18 cellular contexts compared by ENCODE assay signal in genomic region chr6:2741756-2742155, GRCh38. TPM values are rescaled to one million over a fixed set of nuclear protein-coding genes. Genes with fewer than 3 reads are reported as not detected.
DNase-seq lines count a peak whose midpoint lies in the region; ATAC-seq, FAIRE-seq and TF ChIP-seq lines count a peak whose summit lies in the region.
"Had no signal": no experiment of that assay in that cellular context is flagged by ENCODE, and none has a peak within 500 bp of the region (broad histone marks: within the 10 kb centered on the region; RNA-seq: fewer than 3 reads in every experiment).

No MANE protein-coding gene starts in this region.

- H3K4me1 ChIP-seq in IMR-90 (ENCODE audit: control insufficient read depth, insufficient read depth, low read length) (peaks cover 10% of the 10 kb centered on the region; the same call in 1 of the 2 replicates), osteoblast (ENCODE audit: insufficient read depth, low read length) (peaks cover 5% of the 10 kb centered on the region)
- no peaks in the 10 kb centered on the region for H3K4me1 ChIP-seq in naive thymus-derived CD4-positive, alpha-beta T cell (ENCODE audit: control insufficient read depth in 2 of 2, insufficient read depth in 2 of 2, low read length in 2 of 2)
- H3K4me1 ChIP-seq: A549, BE2C had no signal

- no peak overlapping the region for H3K18ac ChIP-seq in IMR-90 (ENCODE audit: low read depth, low read length)

- H4K20me1 ChIP-seq in IMR-90 (ENCODE audit: insufficient read depth, low read length) = no peaks in the 10 kb centered on the region
- H4K20me1 ChIP-seq in osteoblast (ENCODE audit: insufficient read depth, low read length) = no peaks in the 10 kb centered on the region

- TF ChIP-seq RAD21 in IMR-90 (IDR thresholded peaks at IDR 0.05; ENCODE audit: low read length) = no peak

- H2BK15ac ChIP-seq in IMR-90 (ENCODE audit: low read depth, low read length) = no peak overlapping the region

- intact Hi-C loops in IMR-90 (cut with micrococcal nuclease) = no loop called here
- intact Hi-C loops in naive thymus-derived CD4-positive, alpha-beta T cell (cut with micrococcal nuclease) = no loop called here

- H3K4ac ChIP-seq in IMR-90 (ENCODE audit: low read depth, low read length) = no peak overlapping the region

- dilution Hi-C loops in IMR-90 (cut with HindIII; ENCODE audit: low sequenced_read_pairs, unreplicated experiment) = no loop called here

- H3K9me1 ChIP-seq in IMR-90 (ENCODE audit: insufficient read depth, low read length) = no peaks in the 10 kb centered on the region; the same call in 1 of the 2 replicates

- CTCF ChIA-PET in IMR-90 (lab: Yijun Ruan, JAX) = interaction anchor here (1.8 kb wide), 1 partner anchor 9 kb away, joined by 9 read pairs; the partner anchor contains the start of gene MYLK4
- CTCF ChIA-PET in naive thymus-derived CD4-positive, alpha-beta T cell (lab: Charles Lee) = no interaction called here

- H2AFZ ChIP-seq in IMR-90 (replicated peaks; ENCODE audit: low read length, poor library complexity) = no peak overlapping the region
- no peak overlapping the region for H2AFZ ChIP-seq in osteoblast (ENCODE audit: low read length)

- TF ChIP-seq POLR2A in IMR-90 (IDR thresholded peaks at IDR 0.05; ENCODE audit: low read depth, low read length) (no peak), GM12892 (IDR thresholded peaks at IDR 0.05; ENCODE audit: low read depth, low read length) (no peak)

- in situ Hi-C loops in IMR-90 (cut with MboI; ENCODE audit: low sequenced_read_pairs) = no loop called here

- H3K79me2 ChIP-seq in osteoblast (ENCODE audit: insufficient read depth, low read length) = no peaks in the 10 kb centered on the region

- H2BK20ac ChIP-seq in IMR-90 (ENCODE audit: low read depth, low read length) = no peak overlapping the region

- H3K9me3 Mint-ChIP-seq in naive thymus-derived CD4-positive, alpha-beta T cell = no peaks in the 10 kb centered on the region
- H3K9me3 Mint-ChIP-seq: CD4-positive, alpha-beta memory T cell; HFFc6 had no signal

- no peak overlapping the region for H3K4me3 Mint-ChIP-seq in naive thymus-derived CD4-positive, alpha-beta T cell
- H3K4me3 Mint-ChIP-seq: CD4-positive, alpha-beta memory T cell; HFFc6 had no signal

- H4K5ac ChIP-seq in IMR-90 (ENCODE audit: low read depth, low read length) = no peak overlapping the region

- no peak overlapping the region for H3K56ac ChIP-seq in IMR-90 (ENCODE audit: extremely low read depth, insufficient read depth, low read length)

- H4K91ac ChIP-seq in IMR-90 (ENCODE audit: insufficient read depth, low read depth, low read length) = no peak overlapping the region

- WGBS in IMR-90 (ENCODE audit: extremely low coverage in 2 of 2, insufficient read length in 1 of 2), 2 experiments = no CpG with 5 or more reads among the region's 2 CpGs

- DNase-seq in EH (ENCODE audit: low read depth) (peak; percentile 24), IMR-90 (peak; percentile 44), astrocyte of the hippocampus (ENCODE audit: low read depth, low spot score) (peak; percentile 63), osteoblast (ENCODE audit: insufficient read length, low spot score, missing footprints) (peak; percentile 81), GM12892 (ENCODE audit: insufficient read length) (no peak), medulla oblongata (ENCODE audit: extremely low spot score) (no peak)
- DNase-seq in naive thymus-derived CD4-positive, alpha-beta T cell = no peak
- DNase-seq: BE2C; CD4-positive, alpha-beta memory T cell; DMS153; DMS79 treated with DMSO at 0.1 percent for 48 hours; GDM1; HCEC 1CT; HFFc6 had no signal

- H3K4me3 ChIP-seq in IMR-90 (ENCODE audit: insufficient read depth, low read depth, low read length) = no peak overlapping the region
- no peak overlapping the region for H3K4me3 ChIP-seq in osteoblast (ENCODE audit: insufficient read depth, low read length)
- H3K4me3 ChIP-seq in naive thymus-derived CD4-positive, alpha-beta T cell (ENCODE audit: low read length) = no peak overlapping the region
- H3K4me3 ChIP-seq: A549 had no signal

- no peak overlapping the region for H3K14ac ChIP-seq in IMR-90 (replicated peaks; ENCODE audit: low read depth, low read length)

- H3K27me3 Mint-ChIP-seq in naive thymus-derived CD4-positive, alpha-beta T cell = peaks cover 0 to 27% (median 0%) of the 10 kb centered on the region in 5 donors

- no peak overlapping the region for H2AK9ac ChIP-seq in IMR-90 (replicated peaks; ENCODE audit: low read depth, low read length, poor library complexity)

- H3K27me3 ChIP-seq in IMR-90 (ENCODE audit: control insufficient read depth, insufficient read depth, low read length) (no peaks in the 10 kb centered on the region), osteoblast (ENCODE audit: insufficient read depth, low read length) (no peaks in the 10 kb centered on the region)
- no peaks in the 10 kb centered on the region for H3K27me3 ChIP-seq in naive thymus-derived CD4-positive, alpha-beta T cell (ENCODE audit: control insufficient read depth in 2 of 2, insufficient read depth in 2 of 2, low read length in 2 of 2)

- H3K9me3 ChIP-seq in IMR-90 (ENCODE audit: control insufficient read depth, insufficient read depth, low read length) = no peaks in the 10 kb centered on the region
- H3K9me3 ChIP-seq in osteoblast (ENCODE audit: low read depth, low read length) = no peaks in the 10 kb centered on the region
- no peaks in the 10 kb centered on the region for H3K9me3 ChIP-seq in naive thymus-derived CD4-positive, alpha-beta T cell (ENCODE audit: control insufficient read depth in 2 of 3, low read length in 3 of 3)
- H3K9me3 ChIP-seq: A549, BE2C had no signal

- no peak overlapping the region for H3K27ac ChIP-seq in IMR-90 (ENCODE audit: insufficient read depth, low read length)
- H3K27ac ChIP-seq in osteoblast (ENCODE audit: low read depth, low read length) = no peak overlapping the region
- H3K27ac ChIP-seq in naive thymus-derived CD4-positive, alpha-beta T cell (ENCODE audit: low read depth, low read length) = no peak overlapping the region
- H3K27ac ChIP-seq: A549, C4-2B, HL-60 had no signal

- H3K23ac ChIP-seq in IMR-90 (ENCODE audit: low read depth, low read length) = no peak overlapping the region

- H3K79me1 ChIP-seq in IMR-90 (ENCODE audit: low read depth in 1 of 2, low read length in 2 of 2) = no peaks in the 10 kb centered on the region

- no TSS peak for BruUV-seq in IMR-90 (replicated peaks; lab: Mats Ljungman, UMichigan)

- H2BK5ac ChIP-seq in IMR-90 (ENCODE audit: low read depth, low read length, poor library complexity, severe bottlenecking) = no peak overlapping the region

- H3K4me1 Mint-ChIP-seq in naive thymus-derived CD4-positive, alpha-beta T cell = peaks cover 0 to 5% (median 0%) of the 10 kb centered on the region in 7 donors
- H3K4me1 Mint-ChIP-seq: CD4-positive, alpha-beta memory T cell had no signal

- no peak overlapping the region for H2AK5ac ChIP-seq in IMR-90 (ENCODE audit: low read depth, low read length)

- FAIRE-seq in GM12892 (lab: Jason Lieb, UNC) = no peak
- FAIRE-seq: A549, D721Med had no signal

- H3K36me3 ChIP-seq in IMR-90 (ENCODE audit: control insufficient read depth, insufficient read depth, low read length) = no peaks in the 10 kb centered on the region
- no peaks in the 10 kb centered on the region for H3K36me3 ChIP-seq in osteoblast (ENCODE audit: insufficient read depth, low read length)
- no peaks in the 10 kb centered on the region for H3K36me3 ChIP-seq in naive thymus-derived CD4-positive, alpha-beta T cell (ENCODE audit: control insufficient read depth in 2 of 3, insufficient read depth in 3 of 3, low read length in 3 of 3)
- H3K36me3 ChIP-seq: BE2C had no signal

- POLR2A ChIA-PET in IMR-90 (lab: Charles Lee; ENCODE audit: unreplicated experiment) = no interaction called here
- POLR2A ChIA-PET in naive thymus-derived CD4-positive, alpha-beta T cell (lab: Charles Lee) = no interaction called here

- TF ChIP-seq CTCF in IMR-90 (conservative IDR thresholded peaks at IDR 0.05; ENCODE audit: low read depth, low read length) = no peak
- no peak for TF ChIP-seq CTCF in osteoblast (IDR thresholded peaks at IDR 0.05; ENCODE audit: extremely low read depth, low read depth, low read length)

- H3K4me2 ChIP-seq in IMR-90 (ENCODE audit: low read depth, low read length) (no peak overlapping the region), osteoblast (ENCODE audit: insufficient read depth, low read length) (no peak overlapping the region)
- H3K4me2 ChIP-seq: A549 had no signal

- H4K8ac ChIP-seq in IMR-90 (ENCODE audit: low read depth in 2 of 2, low read length in 2 of 2) = no peak overlapping the region

- H3K36me3 Mint-ChIP-seq in naive thymus-derived CD4-positive, alpha-beta T cell = no peaks in the 10 kb centered on the region

- no peak for ATAC-seq in IMR-90 (ENCODE audit: low read depth)
- no peak for ATAC-seq in naive thymus-derived CD4-positive, alpha-beta T cell
- ATAC-seq: A549 had no signal

- H3K27ac Mint-ChIP-seq in naive thymus-derived CD4-positive, alpha-beta T cell = no peak overlapping the region
- H3K27ac Mint-ChIP-seq: CD4-positive, alpha-beta memory T cell; HFFc6 had no signal

- no peak overlapping the region for H3K9ac ChIP-seq in IMR-90 (ENCODE audit: low read depth, low read length)

- H2BK120ac ChIP-seq in IMR-90 (ENCODE audit: low read depth, low read length) = no peak overlapping the region

RNA-seq across cellular contexts. Expression of gene MYLK4, which starts 9.0 kb away (rescaled TPM):
- total RNA-seq in IMR-90 (2012; rRNA removed) = under 0.01 TPM in 2 replicates
- polyA plus RNA-seq in IMR-90 (2012; rRNA removed) = 0.07 TPM in 2 replicates
- 0.02 and 0.03 TPM in 2 replicates for polyA plus RNA-seq in IMR-90 (2012; cell fraction: cytosol; rRNA removed)
- 0.05 and 0.42 TPM in 2 replicates for polyA plus RNA-seq in IMR-90 (2012; cell fraction: nucleus; rRNA removed; ENCODE audit: low replicate concordance)
- total RNA-seq in osteoblast = 0.36 and 0.88 TPM in 2 replicates
- 0.06 TPM for polyA plus RNA-seq in GM12892 (2012; ENCODE audit: missing spikeins)
- 1 to 10 TPM in 1 of 5 experiments, under 1 TPM in 4; 0.24 to 1.6 (median 0.44) TPM for total RNA-seq in naive thymus-derived CD4-positive, alpha-beta T cell
- under 1 TPM in 1 of 2 donors, not detected in 1; 0.23 TPM for polyA plus RNA-seq in naive thymus-derived CD4-positive, alpha-beta T cell

RNA-seq across cellular contexts. Expression of gene WRNIP1, which starts 23.4 kb away (rescaled TPM):
- 37.2 and 47.1 TPM in 2 replicates for total RNA-seq in IMR-90 (2012; rRNA removed)
- polyA plus RNA-seq in IMR-90 (2012; rRNA removed) = 42.6 and 43.7 TPM in 2 replicates
- 45.5 and 55.1 TPM in 2 replicates for polyA plus RNA-seq in IMR-90 (2012; cell fraction: cytosol; rRNA removed)
- polyA plus RNA-seq in IMR-90 (2012; cell fraction: nucleus; rRNA removed; ENCODE audit: low replicate concordance) = 42.3 and 49.2 TPM in 2 replicates
- total RNA-seq in osteoblast = 25.3 and 26.5 TPM in 2 replicates
- polyA plus RNA-seq in GM12892 (2012; ENCODE audit: missing spikeins) = 24.3 TPM
- 10 to 100 TPM; 31.2 to 47.6 (median 37.8) TPM for total RNA-seq in naive thymus-derived CD4-positive, alpha-beta T cell
- polyA plus RNA-seq in naive thymus-derived CD4-positive, alpha-beta T cell = 10 to 100 TPM; 21.8 to 61.8 TPM

Comparison
In these comparisons a context has a peak if more than half of its experiments do, and no peak if none do; other contexts are left out.
1. DNase-seq: peak in EH (single experiment), IMR-90 (single experiment), astrocyte of the hippocampus (single experiment) and osteoblast (single experiment); none in GM12892 (single experiment), medulla oblongata (single experiment) and naive thymus-derived CD4-positive, alpha-beta T cell (0 of 9).